In the genomic region with DNA sequence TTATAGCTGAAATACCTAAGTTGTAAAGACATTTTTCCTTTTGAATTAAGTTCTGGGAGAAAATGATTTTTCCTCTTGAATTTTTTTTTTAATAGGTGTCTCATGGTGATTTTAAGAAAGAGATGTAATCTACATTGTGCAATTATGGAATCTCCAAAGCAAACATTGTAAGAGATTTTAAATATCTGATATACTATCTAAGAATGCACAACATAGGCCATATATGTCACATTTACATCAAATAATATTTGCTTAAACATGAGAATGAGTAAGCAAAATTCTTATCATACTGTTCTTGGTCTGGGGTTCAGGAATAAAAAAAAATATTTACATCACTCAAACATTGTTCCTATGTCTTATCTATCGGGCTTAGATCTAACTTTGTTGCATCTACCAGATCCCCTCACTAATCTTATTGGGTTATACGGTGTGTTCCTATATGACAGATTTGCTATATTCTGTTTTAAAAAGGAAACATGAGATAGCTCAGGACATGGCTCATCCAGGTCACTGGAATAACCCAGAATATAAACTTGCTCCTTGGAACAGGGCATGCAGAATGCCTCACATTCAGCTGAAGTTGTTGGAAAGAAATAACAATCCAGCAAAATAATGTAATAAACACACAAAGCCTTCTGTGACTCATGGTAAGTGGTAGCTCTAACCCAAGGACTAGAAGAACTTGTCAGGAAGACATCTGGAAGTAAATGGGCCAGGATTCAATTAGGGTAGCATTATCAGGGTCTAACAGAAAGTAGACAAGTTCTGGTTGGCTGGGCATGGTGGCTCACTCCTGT, we compare ENCODE assay signal across 20 cellular contexts.
"Had no signal": no experiment of that assay in that cellular context is flagged by ENCODE, and none has a peak within 500 bp of the region (broad histone marks: within the 10 kb centered on the region; RNA-seq: fewer than 3 reads in every experiment).

No MANE protein-coding gene starts in this region.

- H3K36me3 ChIP-seq: MG63 had no signal

- ATAC-seq: HepG2, SK-N-SH treated with all-trans-retinoic acid at 6 μM for 48 hours had no signal

- DNase-seq: IMR-90, Karpas-422, KG1, MG63, NCI-H1092, NCI-H1417 treated with DMSO at 0.1 percent for 48 hours, NCI-H146, NCI-H187, NCI-H2029, NCI-H2081 treated with DMSO at 0.1 percent for 48 hours, NCI-H2171, NCI-H226, NCI-H446, NCI-H510A treated with DMSO at 0.1 percent for 48 hours, NCI-H526, RPMI8226, SHP77, T-helper 1 cell had no signal

- FAIRE-seq: HepG2 had no signal

- H3K4me3 ChIP-seq: MG63 had no signal

- H3K9me3 ChIP-seq: MG63 had no signal

- H3K27me3 ChIP-seq: MG63 had no signal
